ENCODE assay signal across 8 cellular contexts in the genomic region with DNA sequence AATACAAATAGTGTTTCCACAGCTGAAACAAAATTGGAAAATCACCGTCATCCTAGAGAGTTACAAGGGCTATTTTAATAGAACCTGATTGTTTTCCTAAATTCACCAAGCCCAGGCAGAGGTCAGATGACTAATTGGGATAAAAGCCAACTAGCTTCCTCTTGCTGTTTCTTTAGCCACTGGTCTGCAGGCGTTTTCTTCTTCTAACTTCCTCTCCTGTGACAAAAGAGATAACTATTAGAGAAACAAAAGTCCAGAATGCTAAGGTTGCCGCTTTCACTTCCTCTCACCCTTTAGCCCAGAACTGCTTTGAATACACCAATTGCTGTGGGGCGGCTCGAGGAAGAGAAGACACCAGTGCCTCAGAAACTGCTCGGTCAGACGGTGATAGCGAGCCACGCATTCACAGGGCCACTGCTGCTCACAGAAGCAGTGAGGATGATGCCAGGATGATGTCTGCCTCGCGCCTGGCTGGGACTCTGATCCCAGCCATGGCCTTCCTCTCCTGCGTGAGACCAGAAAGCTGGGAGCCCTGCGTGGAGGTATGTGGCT. TPM values are rescaled to one million over a fixed set of nuclear protein-coding genes. Genes with fewer than 3 reads are reported as not detected.
DNase-seq lines count a peak whose midpoint lies in the region; ATAC-seq lines count a peak whose summit lies in the region.

Gene TLR4, plus strand, starts transcription at position 380 of the 552 bp plus-strand sequence. Its CDS starts 70 bp downstream, at position 450.

- no peaks in the 10 kb centered on the region for H3K36me3 Mint-ChIP-seq in activated naive CD4-positive, alpha-beta T cell treated with anti-CD3 and anti-CD28 coated beads for 36 hours (ENCODE audit: low read depth)

- H3K27ac ChIP-seq in adipose tissue (ENCODE audit: low read depth, low read length) (peak within 1 kb of the TSS; percentile 64), rectal smooth muscle tissue (ENCODE audit: low read depth, low read length) (peak within 1 kb of the TSS; percentile 67)

- CTCF ChIA-PET in activated naive CD4-positive, alpha-beta T cell treated with anti-CD3 and anti-CD28 coated beads for 36 hours (lab: Charles Lee), result no interaction called here

- no peaks in the 10 kb centered on the region for H3K27me3 ChIP-seq in rectal smooth muscle tissue (ENCODE audit: control insufficient read depth, insufficient read depth, low read length)

- WGBS in adipose tissue, 3 donors, result 6 to 30% (median 8%) methylated on average over 13 of the region's 13 CpGs

- no peak within 1 kb of the TSS for H3K9ac ChIP-seq in rectal smooth muscle tissue (ENCODE audit: low read length)

- H3K27ac Mint-ChIP-seq in activated naive CD4-positive, alpha-beta T cell treated with anti-CD3 and anti-CD28 coated beads for 36 hours, result no peak within 1 kb of the TSS

- H3K9me3 Mint-ChIP-seq in activated naive CD4-positive, alpha-beta T cell treated with anti-CD3 and anti-CD28 coated beads for 36 hours, result no peaks in the 10 kb centered on the region

- H3K4me1 ChIP-seq in rectal smooth muscle tissue (ENCODE audit: control insufficient read depth, insufficient read depth, low read length), result peaks cover 5% of the 10 kb centered on the region

- peak within 1 kb of the TSS; percentile 40 for H3K4me3 ChIP-seq in rectal smooth muscle tissue (ENCODE audit: low read length)

- DNase-seq in DMS153 (lab: John Stamatoyannopoulos, UW) (peak; percentile 39), HS-27A (ENCODE audit: low read depth) (peak; percentile 72), left ventricle myocardium superior (peak; percentile 67)
- DNase-seq in activated T-cell treated with anti-CD3 and anti-CD28 coated beads, Interleukin-2, amount 50 U/mL, for 48 hours, result no peak
- no peak for DNase-seq in activated naive CD4-positive, alpha-beta T cell treated with anti-CD3 and anti-CD28 coated beads for 36 hours

- no peaks in the 10 kb centered on the region for H3K36me3 ChIP-seq in rectal smooth muscle tissue (ENCODE audit: control insufficient read depth, insufficient read depth, low read length)

- no peaks in the 10 kb centered on the region for H3K4me1 Mint-ChIP-seq in activated naive CD4-positive, alpha-beta T cell treated with anti-CD3 and anti-CD28 coated beads for 36 hours (ENCODE audit: low read depth)

- no peak within 1 kb of the TSS for H3K4me3 Mint-ChIP-seq in activated naive CD4-positive, alpha-beta T cell treated with anti-CD3 and anti-CD28 coated beads for 36 hours

- ATAC-seq in GM21381 (IDR thresholded peaks at IDR 0.05; ENCODE audit: unreplicated experiment), result peak; percentile 99
- peak; percentile 92 for ATAC-seq in left ventricle myocardium superior

- intact Hi-C loops in left ventricle myocardium superior (cut with micrococcal nuclease), result no loop called here
- intact Hi-C loops in activated naive CD4-positive, alpha-beta T cell treated with anti-CD3 and anti-CD28 coated beads for 36 hours (cut with micrococcal nuclease), result no loop called here

- H3K27me3 Mint-ChIP-seq in activated naive CD4-positive, alpha-beta T cell treated with anti-CD3 and anti-CD28 coated beads for 36 hours (ENCODE audit: low read depth), result peaks cover 9% of the 10 kb centered on the region

RNA-seq across cellular contexts. Expression of gene TLR4, which starts in this region (rescaled TPM):
- 10 to 100 TPM in 2 of 3 donors, 1 to 10 TPM in 1; 1.3 to 15.2 (median 13.8) TPM for polyA plus RNA-seq in adipose tissue
- total RNA-seq in left ventricle myocardium superior, result 14.4 TPM
- total RNA-seq in activated naive CD4-positive, alpha-beta T cell treated with anti-CD3 and anti-CD28 coated beads for 36 hours, result not detected

Comparison
In these comparisons a context has a peak if more than half of its experiments do, and no peak if none do; other contexts are left out.
1. RNA of gene TLR4 (total RNA-seq): 14.4 TPM in left ventricle myocardium superior (single experiment); not detected in activated naive CD4-positive, alpha-beta T cell treated with anti-CD3 and anti-CD28 coated beads for 36 hours; every median in the first group is over 10 times any median in the second.
2. DNase-seq: peak in DMS153 (single experiment), HS-27A (single experiment) and left ventricle myocardium superior (single experiment); none in activated T-cell treated with anti-CD3 and anti-CD28 coated beads, Interleukin-2, amount 50 U/mL, for 48 hours (0 of 2) and activated naive CD4-positive, alpha-beta T cell treated with anti-CD3 and anti-CD28 coated beads for 36 hours (single experiment).